ENCODE assay signal across 9 cellular contexts in the genomic region with DNA sequence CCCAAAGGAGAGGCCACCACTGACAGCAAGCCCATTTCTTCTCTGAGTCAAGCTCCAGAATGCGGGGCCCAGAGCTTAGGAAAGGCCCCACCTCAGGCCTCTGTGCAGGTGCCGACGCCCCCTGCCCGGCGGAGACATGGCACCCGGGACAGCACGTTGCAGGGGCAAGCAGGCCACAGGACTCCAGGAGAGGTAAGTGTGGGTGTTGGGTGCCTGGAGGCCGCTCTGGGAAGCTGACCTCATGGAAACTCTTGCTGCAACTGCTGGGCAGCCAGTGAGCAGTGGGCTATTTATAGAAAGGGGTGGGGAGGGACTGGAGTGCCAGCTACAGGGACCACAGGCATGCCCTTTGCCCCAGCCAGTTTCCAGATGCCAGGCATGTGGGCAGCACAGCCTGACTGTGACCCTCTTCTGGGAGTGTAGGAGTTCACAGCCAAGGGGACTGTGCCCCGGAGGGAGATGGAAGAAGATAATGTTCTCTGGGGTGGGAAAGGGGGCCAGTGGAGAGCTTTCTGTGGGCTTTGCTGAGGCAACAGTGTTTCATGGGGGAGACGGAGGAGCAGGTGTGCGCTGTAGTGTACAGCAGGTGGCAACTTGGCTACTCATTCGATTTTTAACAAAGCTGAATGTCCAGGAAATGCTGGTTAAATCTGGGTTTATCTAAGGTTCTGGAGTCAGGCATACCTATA. TPM values are rescaled to one million over a fixed set of nuclear protein-coding genes. Genes with fewer than 3 reads are reported as not detected.
DNase-seq lines count a peak whose midpoint lies in the region; ATAC-seq, FAIRE-seq and TF ChIP-seq lines count a peak whose summit lies in the region.
"Had no signal": no experiment of that assay in that cellular context is flagged by ENCODE, and none has a peak within 500 bp of the region (broad histone marks: within the 10 kb centered on the region; RNA-seq: fewer than 3 reads in every experiment).

No MANE protein-coding gene starts in this region.

- H3K27ac ChIP-seq in GM23248 (no peak overlapping the region), RWPE1 (no peak overlapping the region)

- 69 to 73% methylated on average over 12 of the region's 12 CpGs for WGBS in GM23248 (ENCODE audit: low coverage in 1 of 2, low lambda C conversion rate in 2 of 2, missing lambda C conversion rate in 2 of 2), 2 experiments

- no peak overlapping the region for H3K4me2 ChIP-seq in GM23248 (ENCODE audit: unreplicated experiment)

- H3K4me1 ChIP-seq in GM23248 (ENCODE audit: insufficient read depth), result peaks cover 11% of the 10 kb centered on the region; the same call in 1 of the 2 replicates

- no peaks in the 10 kb centered on the region for H4K20me1 ChIP-seq in GM23248 (ENCODE audit: insufficient read depth)

- no peaks in the 10 kb centered on the region for H3K9me3 ChIP-seq in GM23248 (ENCODE audit: low read depth)

- DNase-seq in GM23248 (peak; percentile 88), SKM-1 treated with dmso at 0.1 percent for 144 hours (lab: John Stamatoyannopoulos, UW; ENCODE audit: unreplicated experiment) (peak; percentile 73), Right ventricle myocardium superior (peak; percentile 81), sciatic nerve (ENCODE audit: low spot score) (no peak), GM19239 (ENCODE audit: insufficient read length, low spot score) (no peak), RWPE1 (ENCODE audit: low spot score) (no peak), NCI-H2227 treated with DMSO at 0.1 percent for 48 hours (lab: John Stamatoyannopoulos, UW) (no peak)
- DNase-seq in central memory CD4-positive, alpha-beta T cell, result no peak

- H3K9ac ChIP-seq in GM23248, result peak overlapping the region; percentile 34; the same call in 1 of the 2 replicates

- in situ Hi-C loops in GM23248 (cut with MboI), result no loop called here

- no peak for FAIRE-seq in GM19239 (lab: Jason Lieb, UNC)
- FAIRE-seq: GM12878 had no signal

- no peak for TF ChIP-seq CTCF in RWPE1 (conservative IDR thresholded peaks at IDR 0.05; ENCODE audit: low read depth)

- H3K27me3 ChIP-seq in GM23248 (replicated peaks; ENCODE audit: insufficient read depth), result no peaks in the 10 kb centered on the region

- no peaks in the 10 kb centered on the region for H3K79me2 ChIP-seq in GM23248 (ENCODE audit: insufficient read depth)

- H3K4me3 ChIP-seq in GM23248, result no peak overlapping the region
- H3K4me3 ChIP-seq: GM12878 had no signal

- CTCF ChIA-PET in RWPE1 (lab: Yijun Ruan, JAX), result interaction anchor here (0.6 kb wide), 1 partner anchor 14 kb away, joined by 3 read pairs; no protein-coding TSS in a partner anchor

- no peak overlapping the region for H2AFZ ChIP-seq in GM23248

- no peaks in the 10 kb centered on the region for H3K9me2 ChIP-seq in GM23248 (ENCODE audit: insufficient read depth)

- ATAC-seq in Right ventricle myocardium superior (ENCODE audit: poor library complexity) (peak; percentile 80), sciatic nerve (peak; percentile 89)
- ATAC-seq: GM12878 had no signal

- H3F3A ChIP-seq in GM23248 (ENCODE audit: insufficient read depth), result no peaks in the 10 kb centered on the region

- POLR2A ChIA-PET in RWPE1 (lab: Yijun Ruan, JAX; ENCODE audit: low non-redundant PET), result no interaction called here

- no peaks in the 10 kb centered on the region for H3K36me3 ChIP-seq in GM23248 (ENCODE audit: low read depth)

- intact Hi-C loops in Right ventricle myocardium superior (cut with DNase I) (no loop called here), sciatic nerve (cut with DNase I) (no loop called here)

RNA-seq across cellular contexts. Expression of gene ALPK3, which starts 23.7 kb away (rescaled TPM):
- total RNA-seq in GM23248 (2014; rRNA removed; shearing (Covaris generic)), result 0.13 and 5.0 TPM in 2 replicates
- polyA plus RNA-seq in GM23248 (2016; fragmentation: Nextera tagmentation; extraction: Ambion mirVana), result 0.04 TPM in 1 of 2 replicates, not detected in the other
- total RNA-seq in Right ventricle myocardium superior, result 114 TPM
- 7.2 TPM for total RNA-seq in sciatic nerve

RNA-seq across cellular contexts. Expression of gene SLC28A1, which starts 43.6 kb away (rescaled TPM):
- total RNA-seq in GM23248 (2014; rRNA removed; shearing (Covaris generic)), result not detected in 2 replicates
- polyA plus RNA-seq in GM23248 (2016; fragmentation: Nextera tagmentation; extraction: Ambion mirVana), result not detected in 2 replicates
- total RNA-seq in Right ventricle myocardium superior, result 0.46 TPM
- total RNA-seq in sciatic nerve, result 0.45 TPM
- total RNA-seq: GM12878 had no signal
- polyA plus RNA-seq: GM12878 had no signal

Comparison
In these comparisons a context has a peak if more than half of its experiments do, and no peak if none do; other contexts are left out.
1. DNase-seq: peak in GM23248 (single experiment), SKM-1 treated with dmso at 0.1 percent for 144 hours (single experiment) and Right ventricle myocardium superior (single experiment); none in sciatic nerve (single experiment), GM19239 (single experiment), RWPE1 (single experiment), NCI-H2227 treated with DMSO at 0.1 percent for 48 hours (single experiment) and central memory CD4-positive, alpha-beta T cell (single experiment).
2. RNA of gene ALPK3, which starts 23.7 kb away (total RNA-seq): 114 TPM in Right ventricle myocardium superior (single experiment); 7.2 TPM in sciatic nerve (single experiment) and 0.13 to 5.0 TPM in GM23248; every median in the first group is over 10 times any median in the second.